ENCODE assay signal across 18 cellular contexts in the genomic region with DNA sequence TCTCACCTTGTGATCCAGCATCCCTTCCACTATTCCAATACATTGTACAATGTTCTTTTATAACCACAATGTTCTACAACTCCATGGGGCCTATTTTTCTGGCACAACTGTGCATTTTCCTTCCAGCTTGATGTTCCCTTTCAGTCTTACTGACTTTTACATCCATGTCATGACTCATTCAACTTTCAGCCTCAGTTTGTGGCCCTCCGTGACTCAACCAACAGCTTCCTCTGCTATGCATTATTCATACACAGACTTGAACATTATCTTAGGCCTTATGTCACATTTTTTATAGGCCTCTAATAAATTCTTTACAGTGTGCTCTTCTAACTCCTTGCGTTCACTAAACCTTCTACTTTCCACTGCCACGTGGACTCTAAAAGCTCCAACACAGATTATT.
A peak's percentile ranks its signal among the peaks of the same experiment; 100 is the strongest.
DNase-seq lines count a peak whose midpoint lies in the region; ATAC-seq and TF ChIP-seq lines count a peak whose summit lies in the region.
"Had no signal": no experiment of that assay in that cellular context is flagged by ENCODE, and none has a peak within 500 bp of the region (broad histone marks: within the 10 kb centered on the region; RNA-seq: fewer than 3 reads in every experiment).

No MANE protein-coding gene starts in this region.

- intact Hi-C loops in spleen (cut with DNase I; ENCODE audit: low total_unique reads), result no loop called here

- no peaks in the 10 kb centered on the region for H3K36me3 Mint-ChIP-seq in activated naive CD8-positive, alpha-beta T cell treated with anti-CD3 and anti-CD28 coated beads, Interleukin-2, amount 50 U/mL, for 24 hours (ENCODE audit: low read depth)
- H3K36me3 Mint-ChIP-seq in activated naive CD8-positive, alpha-beta T cell treated with anti-CD3 and anti-CD28 coated beads for 36 hours, result no peaks in the 10 kb centered on the region
- H3K36me3 Mint-ChIP-seq: naive B cell had no signal

- no peaks in the 10 kb centered on the region for H3K9me3 ChIP-seq in RWPE2 (ENCODE audit: severe bottlenecking)
- no peaks in the 10 kb centered on the region for H3K9me3 ChIP-seq in spleen
- H3K9me3 ChIP-seq: esophagus squamous epithelium, uterus had no signal

- ATAC-seq in activated naive CD8-positive, alpha-beta T cell treated with anti-CD3 and anti-CD28 coated beads, Interleukin-2, amount 50 U/mL, for 24 hours, result peak; percentile 49
- peak; percentile 100 for ATAC-seq in RWPE2 (ENCODE audit: low read depth)
- ATAC-seq: activated T-cell treated with anti-CD3 and anti-CD28 coated beads, Interleukin-2, amount 50 U/mL, for 4 hours had no signal

- DNase-seq in activated naive CD8-positive, alpha-beta T cell treated with anti-CD3 and anti-CD28 coated beads, Interleukin-2, amount 50 U/mL, for 24 hours, result no peak
- no peak for DNase-seq in activated naive CD8-positive, alpha-beta T cell treated with anti-CD3 and anti-CD28 coated beads for 36 hours
- DNase-seq in RWPE2 (ENCODE audit: low spot score), result peak; percentile 64
- peak; percentile 57 for DNase-seq in fibroblast of gingiva (ENCODE audit: low read depth)
- peak; percentile 80 for DNase-seq in stromal cell of bone marrow (ENCODE audit: low read depth)
- DNase-seq in spleen, result no peak
- no peak for DNase-seq in erythroblast (lab: John Stamatoyannopoulos, UW)
- no peak for DNase-seq in activated CD4-positive, alpha-beta T cell treated with anti-CD3 and anti-CD28 coated beads, Interleukin-2, amount 50 U/mL, for 48 hours
- DNase-seq: activated B cell treated with CpG ODN at 0.5 μM for 24 hours; activated T-cell treated with anti-CD3 and anti-CD28 coated beads, Interleukin-2, amount 50 U/mL, for 4 hours; central memory CD4-positive, alpha-beta T cell; DND-41; esophagus squamous epithelium; MM.1S; naive B cell; NCI-H446; SHP77 treated with DMSO at 0.1 percent for 48 hours; uterus had no signal

- TF ChIP-seq POLR2A in spleen (IDR thresholded peaks at IDR 0.05) (no peak), erythroblast (IDR thresholded peaks at IDR 0.05; ENCODE audit: low read length) (no peak)

- peaks cover 9% of the 10 kb centered on the region for H3K4me1 ChIP-seq in RWPE2 (ENCODE audit: insufficient read depth, poor library complexity, severe bottlenecking)
- no peaks in the 10 kb centered on the region for H3K4me1 ChIP-seq in spleen
- H3K4me1 ChIP-seq: esophagus squamous epithelium, uterus had no signal

- H3K36me3 ChIP-seq in RWPE2 (ENCODE audit: low read depth), result no peaks in the 10 kb centered on the region
- no peaks in the 10 kb centered on the region for H3K36me3 ChIP-seq in spleen
- H3K36me3 ChIP-seq: esophagus squamous epithelium, uterus had no signal

- H3K27me3 Mint-ChIP-seq in activated naive CD8-positive, alpha-beta T cell treated with anti-CD3 and anti-CD28 coated beads, Interleukin-2, amount 50 U/mL, for 24 hours, result peaks cover 1% of the 10 kb centered on the region
- peaks cover 8% of the 10 kb centered on the region for H3K27me3 Mint-ChIP-seq in activated naive CD8-positive, alpha-beta T cell treated with anti-CD3 and anti-CD28 coated beads for 36 hours

- H3K4me3 ChIP-seq in RWPE2 (ENCODE audit: severe bottlenecking) (no peak overlapping the region), spleen (no peak overlapping the region)
- H3K4me3 ChIP-seq: esophagus squamous epithelium, uterus had no signal

- WGBS in spleen, 5 donors, result 49 to 98% (median 58%) methylated on average over 3 of the region's 3 CpGs

- peaks cover 9% of the 10 kb centered on the region for H3K9me3 Mint-ChIP-seq in activated naive CD8-positive, alpha-beta T cell treated with anti-CD3 and anti-CD28 coated beads, Interleukin-2, amount 50 U/mL, for 24 hours
- H3K9me3 Mint-ChIP-seq in activated naive CD8-positive, alpha-beta T cell treated with anti-CD3 and anti-CD28 coated beads for 36 hours, result peaks cover 6% of the 10 kb centered on the region

- H3K27ac ChIP-seq in RWPE2 (ENCODE audit: poor library complexity, severe bottlenecking), result peak overlapping the region; percentile 67
- no peak overlapping the region for H3K27ac ChIP-seq in spleen
- H3K27ac ChIP-seq: esophagus squamous epithelium, uterus had no signal

- no peak overlapping the region for H3K4me3 Mint-ChIP-seq in activated naive CD8-positive, alpha-beta T cell treated with anti-CD3 and anti-CD28 coated beads, Interleukin-2, amount 50 U/mL, for 24 hours
- no peak overlapping the region for H3K4me3 Mint-ChIP-seq in activated naive CD8-positive, alpha-beta T cell treated with anti-CD3 and anti-CD28 coated beads for 36 hours
- H3K4me3 Mint-ChIP-seq: activated B cell treated with CpG ODN at 0.5 μM for 24 hours; activated T-cell treated with anti-CD3 and anti-CD28 coated beads, Interleukin-2, amount 50 U/mL, for 4 hours; naive B cell had no signal

- H3K4me1 Mint-ChIP-seq in activated naive CD8-positive, alpha-beta T cell treated with anti-CD3 and anti-CD28 coated beads, Interleukin-2, amount 50 U/mL, for 24 hours, result no peaks in the 10 kb centered on the region
- H3K4me1 Mint-ChIP-seq in activated naive CD8-positive, alpha-beta T cell treated with anti-CD3 and anti-CD28 coated beads for 36 hours, result no peaks in the 10 kb centered on the region
- H3K4me1 Mint-ChIP-seq: activated B cell treated with CpG ODN at 0.5 μM for 24 hours, naive B cell had no signal

- no peaks in the 10 kb centered on the region for H3K27me3 ChIP-seq in RWPE2 (ENCODE audit: insufficient read depth, poor library complexity, severe bottlenecking)
- H3K27me3 ChIP-seq in spleen (replicated peaks in 1 of 7), result no peaks in the 10 kb centered on the region
- H3K27me3 ChIP-seq: esophagus squamous epithelium, uterus had no signal

- TF ChIP-seq CTCF in RWPE2 (IDR thresholded peaks at IDR 0.05; ENCODE audit: poor library complexity, severe bottlenecking), result no peak
- no peak for TF ChIP-seq CTCF in spleen (IDR thresholded peaks at IDR 0.05 in 8 of 11, conservative IDR thresholded peaks at IDR 0.05 in 3 of 11)

- no peak overlapping the region for H3K27ac Mint-ChIP-seq in activated naive CD8-positive, alpha-beta T cell treated with anti-CD3 and anti-CD28 coated beads, Interleukin-2, amount 50 U/mL, for 24 hours
- H3K27ac Mint-ChIP-seq in activated naive CD8-positive, alpha-beta T cell treated with anti-CD3 and anti-CD28 coated beads for 36 hours, result no peak overlapping the region
- H3K27ac Mint-ChIP-seq: activated B cell treated with CpG ODN at 0.5 μM for 24 hours, naive B cell had no signal

Comparison
In these comparisons a context has a peak if more than half of its experiments do, and no peak if none do; other contexts are left out.
1. DNase-seq: peak in RWPE2 (single experiment), fibroblast of gingiva (single experiment) and stromal cell of bone marrow (single experiment); none in activated naive CD8-positive, alpha-beta T cell treated with anti-CD3 and anti-CD28 coated beads, Interleukin-2, amount 50 U/mL, for 24 hours (single experiment), activated naive CD8-positive, alpha-beta T cell treated with anti-CD3 and anti-CD28 coated beads for 36 hours (single experiment), spleen (single experiment), erythroblast (0 of 2) and activated CD4-positive, alpha-beta T cell treated with anti-CD3 and anti-CD28 coated beads, Interleukin-2, amount 50 U/mL, for 48 hours (0 of 2).